8 cellular contexts compared by ENCODE assay signal in genomic region chr4:110970642-110971041, GRCh38.
DNase-seq lines count a peak whose midpoint lies in the region; ATAC-seq, FAIRE-seq and TF ChIP-seq lines count a peak whose summit lies in the region.

No MANE protein-coding gene starts in this region.

- no peak overlapping the region for H3K9ac ChIP-seq in smooth muscle cell (ENCODE audit: low read depth)

- ATAC-seq in A549 (peak; percentile 59 to 77; a peak in 5 of 6 replicates), HG02623 (IDR thresholded peaks at IDR 0.05; ENCODE audit: unreplicated experiment) (peak; percentile 60), HG02571 (IDR thresholded peaks at IDR 0.05; ENCODE audit: unreplicated experiment) (no peak)

- no peaks in the 10 kb centered on the region for H3K9me3 Mint-ChIP-seq in endothelial cell (ENCODE audit: unreplicated experiment)
- peaks cover 0 to 4% (median 0%) of the 10 kb centered on the region in 8 donors for H3K9me3 Mint-ChIP-seq in CD4-positive, alpha-beta memory T cell

- H3K36me3 Mint-ChIP-seq in endothelial cell (ENCODE audit: low read depth, unreplicated experiment), result no peaks in the 10 kb centered on the region
- no peaks in the 10 kb centered on the region for H3K36me3 Mint-ChIP-seq in CD4-positive, alpha-beta memory T cell

- no peaks in the 10 kb centered on the region for H3F3A ChIP-seq in smooth muscle cell (ENCODE audit: low read depth)

- peak; percentile 15; the same call in 1 of the 3 replicates for TF ChIP-seq CTCF in A549 (IDR thresholded peaks at IDR 0.05)
- TF ChIP-seq CTCF in GM12864 (IDR thresholded peaks at IDR 0.05; ENCODE audit: low read depth, low read length, missing control alignments), result peak; percentile 72
- peak; percentile 24 for TF ChIP-seq CTCF in endothelial cell (IDR thresholded peaks at IDR 0.05; ENCODE audit: unreplicated experiment)
- peak; percentile 20 for TF ChIP-seq CTCF in smooth muscle cell (IDR thresholded peaks at IDR 0.05; ENCODE audit: borderline replicate concordance, insufficient read depth, poor library complexity, severe bottlenecking)

- peak; percentile 14 to 27; a peak in 1 of 5 replicates for TF ChIP-seq RAD21 in A549 (conservative IDR thresholded peaks at IDR 0.05 in 1 of 2, IDR thresholded peaks at IDR 0.05 in 1 of 2)

- no peaks in the 10 kb centered on the region for H3K27me3 ChIP-seq in smooth muscle cell (ENCODE audit: low read depth)
- no peaks in the 10 kb centered on the region for H3K27me3 ChIP-seq in CD4-positive, alpha-beta memory T cell (ENCODE audit: insufficient read depth, low read length)

- peaks cover 6% of the 10 kb centered on the region for H3K79me2 ChIP-seq in smooth muscle cell (ENCODE audit: low read depth)

- H3K27ac Mint-ChIP-seq in endothelial cell (ENCODE audit: unreplicated experiment), result no peak overlapping the region
- H3K27ac Mint-ChIP-seq in CD4-positive, alpha-beta memory T cell, result no peak overlapping the region

- intact Hi-C loops in CD4-positive, alpha-beta memory T cell (cut with micrococcal nuclease), result no loop called here

- no peak overlapping the region for H2AFZ ChIP-seq in smooth muscle cell (ENCODE audit: low read depth)

- no peak overlapping the region for H3K4me2 ChIP-seq in A549
- H3K4me2 ChIP-seq in smooth muscle cell, result no peak overlapping the region

- H4K20me1 ChIP-seq in smooth muscle cell (ENCODE audit: low read depth), result no peaks in the 10 kb centered on the region

- CTCF ChIA-PET in A549 (lab: Yijun Ruan, JAX), result no interaction called here
- CTCF ChIA-PET in CD4-positive, alpha-beta memory T cell (lab: Charles Lee; ENCODE audit: partially characterized antibody), result no interaction called here

- H3K4me3 ChIP-seq in A549 (no peak overlapping the region), GM12864 (ENCODE audit: low read depth, low read length) (no peak overlapping the region), smooth muscle cell (no peak overlapping the region)
- H3K4me3 ChIP-seq in CD4-positive, alpha-beta memory T cell (ENCODE audit: low read length in 2 of 2), result no peak overlapping the region

- TF ChIP-seq POLR2A in A549 (IDR thresholded peaks at IDR 0.05; ENCODE audit: low read length), result no peak

- H3K27ac ChIP-seq in A549 (no peak overlapping the region), smooth muscle cell (ENCODE audit: low read depth) (no peak overlapping the region)
- no peak overlapping the region for H3K27ac ChIP-seq in CD4-positive, alpha-beta memory T cell (ENCODE audit: low read depth, low read length)

- no peaks in the 10 kb centered on the region for H3K27me3 Mint-ChIP-seq in endothelial cell (ENCODE audit: unreplicated experiment)
- no peaks in the 10 kb centered on the region for H3K27me3 Mint-ChIP-seq in CD4-positive, alpha-beta memory T cell

- H3K4me1 ChIP-seq in A549 (no peaks in the 10 kb centered on the region), smooth muscle cell (ENCODE audit: low read depth) (peaks cover 14% of the 10 kb centered on the region)
- no peaks in the 10 kb centered on the region for H3K4me1 ChIP-seq in CD4-positive, alpha-beta memory T cell (ENCODE audit: insufficient read depth, low read length)

- FAIRE-seq in A549 (lab: Jason Lieb, UNC), result no peak

- TF ChIP-seq EP300 in A549 (IDR thresholded peaks at IDR 0.05), result no peak

- POLR2A ChIA-PET in A549 (lab: Yijun Ruan, JAX), result no interaction called here
- POLR2A ChIA-PET in CD4-positive, alpha-beta memory T cell (lab: Charles Lee; ENCODE audit: partially characterized antibody), result no interaction called here

- H3K9me3 ChIP-seq in A549 (no peaks in the 10 kb centered on the region), smooth muscle cell (replicated peaks; ENCODE audit: low read depth) (no peaks in the 10 kb centered on the region)
- H3K9me3 ChIP-seq in CD4-positive, alpha-beta memory T cell (ENCODE audit: control insufficient read depth in 1 of 2, low read length in 2 of 2), result no peaks in the 10 kb centered on the region

- DNase-seq in A549 (ENCODE audit: low read depth in 1 of 2, low spot score in 1 of 2) (peak; percentile 4 to 51), GM12864 (ENCODE audit: low read depth) (peak; percentile 5), NCI-H69 (lab: John Stamatoyannopoulos, UW) (peak; percentile 63), endothelial cell (ENCODE audit: low spot score) (peak; percentile 69), smooth muscle cell (lab: John Stamatoyannopoulos, UW; ENCODE audit: unreplicated experiment) (no peak)
- no peak for DNase-seq in CD4-positive, alpha-beta memory T cell

- no peak overlapping the region for H3K4me3 Mint-ChIP-seq in endothelial cell (ENCODE audit: unreplicated experiment)
- H3K4me3 Mint-ChIP-seq in CD4-positive, alpha-beta memory T cell, result no peak overlapping the region

- no peaks in the 10 kb centered on the region for H3K36me3 ChIP-seq in smooth muscle cell (ENCODE audit: low read depth)
- H3K36me3 ChIP-seq in CD4-positive, alpha-beta memory T cell (ENCODE audit: insufficient read depth, low read length), result no peaks in the 10 kb centered on the region

- WGBS in A549 (ENCODE audit: missing lambda C conversion rate), result 8% methylated on average over 3 of the region's 3 CpGs
- 14% methylated on average over 3 of the region's 3 CpGs for WGBS in smooth muscle cell (ENCODE audit: low lambda C conversion rate)

- H3K4me1 Mint-ChIP-seq in endothelial cell (ENCODE audit: unreplicated experiment), result peaks cover 16% of the 10 kb centered on the region
- H3K4me1 Mint-ChIP-seq in CD4-positive, alpha-beta memory T cell, result no peaks in the 10 kb centered on the region

TF ChIP-seq in A549, 52 proteins besides CTCF, POLR2A, EP300 and RAD21:
- no peak for TF ChIP-seq FOXS1 (CRISPR knock-in tag; IDR thresholded peaks at IDR 0.05)
- TF ChIP-seq POLR2AphosphoS2 (conservative IDR thresholded peaks at IDR 0.05; ENCODE audit: low read length), result no peak
- no peak for TF ChIP-seq EHMT2 (IDR thresholded peaks at IDR 0.05; ENCODE audit: low read depth)
- no peak for TF ChIP-seq TFCP2L1 (CRISPR knock-in tag; IDR thresholded peaks at IDR 0.05)
- no peak for TF ChIP-seq JUNB (IDR thresholded peaks at IDR 0.05)
- TF ChIP-seq REST (IDR thresholded peaks at IDR 0.05), result no peak
- no peak for TF ChIP-seq CHD4 (IDR thresholded peaks at IDR 0.05; ENCODE audit: borderline replicate concordance)
- TF ChIP-seq HOXB13 (CRISPR knock-in tag; IDR thresholded peaks at IDR 0.05; ENCODE audit: low read depth), result no peak
- no peak for TF ChIP-seq ZFP36 (IDR thresholded peaks at IDR 0.05; ENCODE audit: borderline replicate concordance, partially characterized antibody)
- no peak for TF ChIP-seq SREBF2 (IDR thresholded peaks at IDR 0.05)
- TF ChIP-seq BHLHE40 (IDR thresholded peaks at IDR 0.05; ENCODE audit: low read depth, low read length), result no peak
- TF ChIP-seq TP53 (CRISPR knock-in tag; IDR thresholded peaks at IDR 0.05), result no peak
- TF ChIP-seq CEBPB (IDR thresholded peaks at IDR 0.05), result no peak
- no peak for TF ChIP-seq HES2 (IDR thresholded peaks at IDR 0.05)

Comparison
In these comparisons a context has a peak if more than half of its experiments do, and no peak if none do; other contexts are left out.
1. DNase-seq: peak in A549 (2 of 2), GM12864 (single experiment), NCI-H69 (single experiment) and endothelial cell (single experiment); none in smooth muscle cell (single experiment) and CD4-positive, alpha-beta memory T cell (0 of 5).
2. CTCF ChIP-seq: peak in every context shown above with its lines; median percentile 72 in GM12864; 24 in endothelial cell; 20 in smooth muscle cell; 15 in A549.